ENCODE assay signal across 9 cellular contexts in genomic region chr7:2644514-2645273, GRCh38. TPM values are rescaled to one million over a fixed set of nuclear protein-coding genes. Genes with fewer than 3 reads are reported as not detected.
DNase-seq lines count a peak whose midpoint lies in the region; ATAC-seq and TF ChIP-seq lines count a peak whose summit lies in the region.
"Had no signal": no experiment of that assay in that cellular context is flagged by ENCODE, and none has a peak within 500 bp of the region (broad histone marks: within the 10 kb centered on the region; RNA-seq: fewer than 3 reads in every experiment).

No MANE protein-coding gene starts in this region.

- peak overlapping the region; percentile 90 for H3K27ac Mint-ChIP-seq in T-helper 2 cell treated with Interferon-gamma antibody and Interleukin-4, amounts not matched to agents 5 μg/mL and 100 μg/mL, for 36 hours
- peak overlapping the region; percentile 66 for H3K27ac Mint-ChIP-seq in activated naive CD4-positive, alpha-beta T cell treated with anti-CD3 and anti-CD28 coated beads, Interleukin-2, amount 10 ng/mL, durations not matched to agents 7 days and 5 days

- CTCF ChIA-PET in activated naive CD4-positive, alpha-beta T cell treated with anti-CD3 and anti-CD28 coated beads, Interleukin-2, amount 10 ng/mL, durations not matched to agents 7 days and 5 days (lab: Charles Lee) = interaction anchor here (0.8 to 3.0 kb wide), 3 partner anchors 36 to 164 kb away, joined by 3 to 13 read pairs (median 3); no protein-coding TSS in a partner anchor
- CTCF ChIA-PET in GM10248 (lab: Yijun Ruan, JAX) = interaction anchor here (0.9 to 2.2 kb wide), 6 partner anchors 9 to 74 kb away, joined by 3 to 6 read pairs (median 4); no protein-coding TSS in a partner anchor

- no peaks in the 10 kb centered on the region for H3K27me3 Mint-ChIP-seq in T-helper 2 cell treated with Interferon-gamma antibody and Interleukin-4, amounts not matched to agents 5 μg/mL and 100 μg/mL, for 36 hours (ENCODE audit: low read depth)
- H3K27me3 Mint-ChIP-seq in activated naive CD4-positive, alpha-beta T cell treated with anti-CD3 and anti-CD28 coated beads, Interleukin-2, amount 10 ng/mL, durations not matched to agents 7 days and 5 days = no peaks in the 10 kb centered on the region

- peaks cover 15% of the 10 kb centered on the region for H3K4me1 Mint-ChIP-seq in T-helper 2 cell treated with Interferon-gamma antibody and Interleukin-4, amounts not matched to agents 5 μg/mL and 100 μg/mL, for 36 hours (ENCODE audit: low read depth)
- H3K4me1 Mint-ChIP-seq in activated naive CD4-positive, alpha-beta T cell treated with anti-CD3 and anti-CD28 coated beads, Interleukin-2, amount 10 ng/mL, durations not matched to agents 7 days and 5 days = peaks cover 16% of the 10 kb centered on the region

- H3K36me3 ChIP-seq in psoas muscle (ENCODE audit: insufficient read depth in 1 of 2, low read depth in 1 of 2) = no peaks in the 10 kb centered on the region

- ATAC-seq in HG02885 (IDR thresholded peaks at IDR 0.05; ENCODE audit: poor library complexity, unreplicated experiment) (peak; percentile 31), psoas muscle (no peak)

- H3K4me3 ChIP-seq in psoas muscle = no peak overlapping the region
- H3K4me3 ChIP-seq: A549 had no signal

- no peak for DNase-seq in T-helper 2 cell treated with Interferon-gamma antibody and Interleukin-4, amounts not matched to agents 5 μg/mL and 100 μg/mL, for 36 hours (ENCODE audit: low spot score)
- DNase-seq in T-helper 2 cell (no peak), posterior vena cava (ENCODE audit: low spot score) (peak; percentile 82), NCI-H2196 treated with DMSO at 0.1 percent for 48 hours (lab: John Stamatoyannopoulos, UW; ENCODE audit: unreplicated experiment) (no peak), GM10248 (ENCODE audit: extremely low spot score) (no peak), psoas muscle (no peak)
- DNase-seq in activated naive CD4-positive, alpha-beta T cell treated with anti-CD3 and anti-CD28 coated beads, Interleukin-2, amount 10 ng/mL, durations not matched to agents 7 days and 5 days = no peak

- no peaks in the 10 kb centered on the region for H3K27me3 ChIP-seq in psoas muscle (ENCODE audit: insufficient read depth in 3 of 3, low read length in 2 of 3)

- no peak overlapping the region for H3K27ac ChIP-seq in psoas muscle

- H3K36me3 Mint-ChIP-seq in T-helper 2 cell treated with Interferon-gamma antibody and Interleukin-4, amounts not matched to agents 5 μg/mL and 100 μg/mL, for 36 hours (ENCODE audit: low read depth) = no peaks in the 10 kb centered on the region
- H3K36me3 Mint-ChIP-seq in activated naive CD4-positive, alpha-beta T cell treated with anti-CD3 and anti-CD28 coated beads, Interleukin-2, amount 10 ng/mL, durations not matched to agents 7 days and 5 days = no peaks in the 10 kb centered on the region

- intact Hi-C loops in posterior vena cava (cut with DNase I) (no loop called here), psoas muscle (cut with DNase I) (no loop called here)

- 80 to 84% (median 81%) methylated on average over 19 of the region's 19 CpGs for WGBS in psoas muscle, 3 donors

- POLR2A ChIA-PET in GM10248 (lab: Yijun Ruan, JAX) = interaction anchor here (0.6 kb wide), 1 partner anchor 46 kb away, joined by 4 read pairs; no protein-coding TSS in a partner anchor

- peak overlapping the region; percentile 78 for H3K4me3 Mint-ChIP-seq in T-helper 2 cell treated with Interferon-gamma antibody and Interleukin-4, amounts not matched to agents 5 μg/mL and 100 μg/mL, for 36 hours
- H3K4me3 Mint-ChIP-seq in activated naive CD4-positive, alpha-beta T cell treated with anti-CD3 and anti-CD28 coated beads, Interleukin-2, amount 10 ng/mL, durations not matched to agents 7 days and 5 days = peak overlapping the region; percentile 49

- TF ChIP-seq CTCF in GM10248 (IDR thresholded peaks at IDR 0.05; ENCODE audit: control extremely low read depth, extremely low read depth, low read depth, missing control alignments) (no peak), psoas muscle (IDR thresholded peaks at IDR 0.05) (no peak)

- H3K4me1 ChIP-seq in psoas muscle = peaks cover 19% of the 10 kb centered on the region

- no peaks in the 10 kb centered on the region for H3K9me3 ChIP-seq in psoas muscle
- H3K9me3 ChIP-seq: A549 had no signal

- no peaks in the 10 kb centered on the region for H3K9me3 Mint-ChIP-seq in T-helper 2 cell treated with Interferon-gamma antibody and Interleukin-4, amounts not matched to agents 5 μg/mL and 100 μg/mL, for 36 hours
- no peaks in the 10 kb centered on the region for H3K9me3 Mint-ChIP-seq in activated naive CD4-positive, alpha-beta T cell treated with anti-CD3 and anti-CD28 coated beads, Interleukin-2, amount 10 ng/mL, durations not matched to agents 7 days and 5 days

RNA-seq across cellular contexts. Expression of gene TTYH3, which starts 12.9 kb away (rescaled TPM):
- total RNA-seq in posterior vena cava (10 to 100 TPM; 50.1 to 51.6 TPM), psoas muscle (10 to 100 TPM in 1 of 4 donors, 1 to 10 TPM in 3; 6.5 to 11.3 (median 7.1) TPM)
- 1 to 10 TPM; 1.3 to 2.4 (median 1.9) TPM for polyA plus RNA-seq in psoas muscle

RNA-seq across cellular contexts. Expression of gene AMZ1, which starts 43.3 kb away (rescaled TPM):
- total RNA-seq in posterior vena cava = 1 to 10 TPM in 1 of 2 donors, under 1 TPM in 1; 0.32 to 1.1 TPM
- not detected for total RNA-seq in psoas muscle
- under 1 TPM in 1 of 3 donors, not detected in 2; 0.03 TPM for polyA plus RNA-seq in psoas muscle

Comparison
In these comparisons a context has a peak if more than half of its experiments do, and no peak if none do; other contexts are left out.
1. RNA of gene TTYH3, which starts 12.9 kb away (total RNA-seq): 50.1 to 51.6 TPM in posterior vena cava; 6.5 to 11.3 TPM in psoas muscle; every median in the first group is over 4 times any median in the second.